In the genomic region with DNA sequence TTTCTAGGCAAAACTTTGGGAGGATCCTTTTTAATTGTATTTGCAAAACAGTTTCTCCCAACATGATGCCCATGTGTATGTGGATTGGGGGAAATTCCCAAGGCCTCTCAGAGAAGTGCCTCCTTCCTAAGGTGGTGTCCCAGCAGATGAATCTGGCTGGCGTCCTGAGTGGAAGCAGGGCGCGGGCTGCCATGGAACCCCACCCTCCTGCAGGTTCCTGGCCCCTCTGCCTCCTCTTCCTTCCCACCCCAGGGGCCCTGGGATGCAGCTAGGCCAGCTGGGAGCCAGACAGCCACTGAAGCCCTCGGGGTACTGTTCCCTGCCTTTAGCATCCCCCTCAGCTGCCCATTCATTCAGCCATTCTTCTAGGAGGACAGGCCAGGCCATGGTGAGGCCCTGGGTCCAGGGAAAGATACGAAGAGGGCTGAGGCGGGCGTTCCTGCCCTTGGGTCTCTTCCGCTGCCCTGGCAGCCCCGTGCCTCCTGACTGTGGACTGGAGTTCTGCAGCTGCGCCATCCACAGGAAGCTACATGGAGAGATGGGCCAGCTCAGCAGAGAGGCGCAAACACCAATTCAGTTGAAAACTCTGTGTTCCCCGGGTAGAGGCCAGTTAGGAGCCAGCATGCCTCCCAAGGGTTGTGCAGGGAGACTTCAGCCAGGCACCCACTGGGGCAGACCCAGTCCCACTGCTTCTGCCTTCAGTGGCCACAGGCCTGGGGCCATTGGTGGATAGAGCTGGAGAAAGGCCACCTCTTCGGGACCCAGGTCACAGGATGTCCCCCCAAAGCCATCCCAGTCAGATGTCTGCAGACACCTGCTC, we compare ENCODE assay signal across 20 cellular contexts. TPM values are rescaled to one million over a fixed set of nuclear protein-coding genes. Genes with fewer than 3 reads are reported as not detected.
DNase-seq lines count a peak whose midpoint lies in the region; ATAC-seq and TF ChIP-seq lines count a peak whose summit lies in the region.
"Had no signal": no experiment of that assay in that cellular context is flagged by ENCODE, and none has a peak within 500 bp of the region (broad histone marks: within the 10 kb centered on the region; RNA-seq: fewer than 3 reads in every experiment).

No MANE protein-coding gene starts in this region.

- peaks cover 25% of the 10 kb centered on the region for H3K9me3 Mint-ChIP-seq in glutamatergic neuron (ENCODE audit: unreplicated experiment)

- H3K9me3 ChIP-seq in heart right ventricle (peaks cover 0 to 35% (median 17%) of the 10 kb centered on the region in 11 donors), psoas muscle (peaks cover 10% of the 10 kb centered on the region), aorta (ENCODE audit: control insufficient read depth, low read length) (no peaks in the 10 kb centered on the region), smooth muscle cell (replicated peaks; ENCODE audit: low read depth) (peaks cover 4% of the 10 kb centered on the region)

- H3K4me3 Mint-ChIP-seq in glutamatergic neuron (ENCODE audit: unreplicated experiment): no peak overlapping the region
- H3K4me3 Mint-ChIP-seq: CD4-positive, alpha-beta T cell; H9 had no signal

- no peaks in the 10 kb centered on the region for H3F3A ChIP-seq in smooth muscle cell (ENCODE audit: low read depth)

- H3K4me1 ChIP-seq in heart right ventricle: peaks cover 0 to 8% (median 0%) of the 10 kb centered on the region in 9 donors
- H3K4me1 ChIP-seq in psoas muscle: no peaks in the 10 kb centered on the region
- H3K4me1 ChIP-seq in aorta (ENCODE audit: control insufficient read depth in 1 of 2, insufficient read depth in 2 of 2, low read length in 2 of 2): no peaks in the 10 kb centered on the region
- H3K4me1 ChIP-seq in smooth muscle cell (ENCODE audit: low read depth): no peaks in the 10 kb centered on the region

- H2AFZ ChIP-seq in smooth muscle cell (ENCODE audit: low read depth): no peak overlapping the region

- no peaks in the 10 kb centered on the region for H3K79me2 ChIP-seq in smooth muscle cell (ENCODE audit: low read depth)

- peaks cover 28% of the 10 kb centered on the region for H3K36me3 Mint-ChIP-seq in glutamatergic neuron (ENCODE audit: unreplicated experiment)

- H4K20me1 ChIP-seq in smooth muscle cell (ENCODE audit: low read depth): no peaks in the 10 kb centered on the region

- H3K27me3 Mint-ChIP-seq in glutamatergic neuron (ENCODE audit: unreplicated experiment): peaks cover 12% of the 10 kb centered on the region
- H3K27me3 Mint-ChIP-seq: CD4-positive, alpha-beta T cell had no signal

- intact Hi-C loops in Right ventricle myocardium superior (cut with DNase I) (no loop called here), heart right ventricle (cut with DNase I) (no loop called here), psoas muscle (cut with DNase I) (no loop called here), aorta (cut with DNase I) (no loop called here)

- ATAC-seq in Right ventricle myocardium superior (ENCODE audit: poor library complexity) (no peak), heart right ventricle (no peak), psoas muscle (no peak), aorta (ENCODE audit: low FRiP score) (no peak)
- ATAC-seq: Panc1 had no signal

- 86 to 87% methylated on average over 13 of the region's 13 CpGs for WGBS in heart right ventricle, 2 donors
- 81 to 90% (median 84%) methylated on average over 13 of the region's 13 CpGs for WGBS in psoas muscle, 3 donors
- WGBS in aorta, 2 donors: 94 to 95% methylated on average over 10 to 13 of the region's 13 CpGs
- WGBS in smooth muscle cell (ENCODE audit: low lambda C conversion rate): 95% methylated on average over 13 of the region's 13 CpGs

- H3K36me3 ChIP-seq in heart right ventricle (no peaks in the 10 kb centered on the region), psoas muscle (ENCODE audit: insufficient read depth in 1 of 2, low read depth in 1 of 2) (no peaks in the 10 kb centered on the region), aorta (ENCODE audit: control insufficient read depth in 1 of 2, insufficient read depth in 2 of 2, low read length in 1 of 2) (no peaks in the 10 kb centered on the region), smooth muscle cell (ENCODE audit: low read depth) (no peaks in the 10 kb centered on the region)

- H3K4me2 ChIP-seq in smooth muscle cell: no peak overlapping the region

- H3K27ac ChIP-seq in heart right ventricle: no peak overlapping the region
- H3K27ac ChIP-seq in psoas muscle: no peak overlapping the region
- H3K27ac ChIP-seq in aorta (ENCODE audit: low read depth in 1 of 2, low read length in 2 of 2): no peak overlapping the region
- no peak overlapping the region for H3K27ac ChIP-seq in smooth muscle cell (ENCODE audit: low read depth)

- TF ChIP-seq CTCF in heart right ventricle (IDR thresholded peaks at IDR 0.05) (no peak), glutamatergic neuron (IDR thresholded peaks at IDR 0.05; ENCODE audit: partially characterized antibody, unreplicated experiment) (no peak), psoas muscle (IDR thresholded peaks at IDR 0.05) (no peak), smooth muscle cell (IDR thresholded peaks at IDR 0.05; ENCODE audit: borderline replicate concordance, insufficient read depth, poor library complexity, severe bottlenecking) (no peak)

- no peak overlapping the region for H3K9ac ChIP-seq in smooth muscle cell (ENCODE audit: low read depth)

- no peak overlapping the region for H3K27ac Mint-ChIP-seq in glutamatergic neuron (ENCODE audit: unreplicated experiment)
- H3K27ac Mint-ChIP-seq: CD4-positive, alpha-beta T cell; H9 had no signal

- no peak overlapping the region for H3K4me3 ChIP-seq in heart right ventricle
- no peak overlapping the region for H3K4me3 ChIP-seq in psoas muscle
- H3K4me3 ChIP-seq in aorta (ENCODE audit: low read length in 2 of 2): no peak overlapping the region
- H3K4me3 ChIP-seq in smooth muscle cell: no peak overlapping the region

- DNase-seq in Right ventricle myocardium superior (peak; percentile 33), heart right ventricle (no peak), glutamatergic neuron (peak; percentile 10), psoas muscle (peak; percentile 9 to 20), aorta (peak; percentile 34 to 65), smooth muscle cell (lab: John Stamatoyannopoulos, UW; ENCODE audit: unreplicated experiment) (no peak), KG1 (lab: John Stamatoyannopoulos, UW) (no peak), Kasumi-1 (lab: John Stamatoyannopoulos, UW) (no peak)
- DNase-seq: 8988T; Calu3; CD4-positive, alpha-beta T cell; GF-D8; H9; Karpas-422; MM.1S; NCI-H1105; NCI-H1694; NCI-H2081 treated with DMSO at 0.1 percent for 48 hours had no signal

- H3K27me3 ChIP-seq in heart right ventricle (no peaks in the 10 kb centered on the region), psoas muscle (ENCODE audit: insufficient read depth in 3 of 3, low read length in 2 of 3) (no peaks in the 10 kb centered on the region), aorta (ENCODE audit: control insufficient read depth in 1 of 2, insufficient read depth in 2 of 2, low read length in 1 of 2) (no peaks in the 10 kb centered on the region), smooth muscle cell (ENCODE audit: low read depth) (no peaks in the 10 kb centered on the region)

- H3K4me1 Mint-ChIP-seq in glutamatergic neuron (ENCODE audit: low read depth, unreplicated experiment): no peaks in the 10 kb centered on the region
- H3K4me1 Mint-ChIP-seq: H9 had no signal

RNA-seq across cellular contexts. Expression of a gene that starts 36.5 kb away (rescaled TPM):
- 3.6 TPM for total RNA-seq in Right ventricle myocardium superior
- 10 to 100 TPM in 1 of 10 donors, 1 to 10 TPM in 9; 1.7 to 13.5 (median 3.0) TPM for total RNA-seq in heart right ventricle
- 1 to 10 TPM; 5.0 to 7.3 TPM for polyA plus RNA-seq in heart right ventricle
- total RNA-seq in glutamatergic neuron (ENCODE audit: unreplicated experiment): 23.5 TPM
- total RNA-seq in psoas muscle: 1 to 10 TPM; 1.9 to 3.7 (median 2.5) TPM
- 1 to 10 TPM in 1 of 3 donors, under 1 TPM in 2; 0.83 to 2.0 (median 0.97) TPM for polyA plus RNA-seq in psoas muscle
- 10 to 100 TPM; 24.5 to 49.8 TPM for total RNA-seq in aorta
- polyA plus RNA-seq in aorta: 10 to 100 TPM in 1 of 2 donors, 1 to 10 TPM in 1; 4.8 to 39.5 TPM
- total RNA-seq in smooth muscle cell: 22.8 and 32.0 TPM in 2 replicates
- polyA plus RNA-seq in smooth muscle cell: 25.3 and 37.5 TPM in 2 replicates
- total RNA-seq: Calu3; CD4-positive, alpha-beta T cell; HT-29 had no signal

Comparison
In these comparisons a context has a peak if more than half of its experiments do, and no peak if none do; other contexts are left out.
1. DNase-seq: peak in Right ventricle myocardium superior (single experiment), glutamatergic neuron (single experiment), psoas muscle (2 of 2) and aorta (2 of 2); none in heart right ventricle (0 of 2), smooth muscle cell (single experiment), KG1 (single experiment) and Kasumi-1 (0 of 2).